In genomic region chr11:124096364-124096763, GRCh38 we compare ENCODE assay signal across 2 cellular contexts.
TF ChIP-seq lines count a peak whose summit lies in the region.

No MANE protein-coding gene starts in this region.

TF ChIP-seq in GM23338, 12 proteins besides CTCF, POLR2A, EP300 and RAD21:
- TF ChIP-seq JUNB (IDR thresholded peaks at IDR 0.05; ENCODE audit: unreplicated experiment): no peak
- no peak for TF ChIP-seq NANOG (IDR thresholded peaks at IDR 0.05; ENCODE audit: borderline replicate concordance)
- no peak for TF ChIP-seq ZNF462 (CRISPR knock-in tag; IDR thresholded peaks at IDR 0.05)
- TF ChIP-seq ZNF114 (CRISPR knock-in tag; IDR thresholded peaks at IDR 0.05): no peak

TF ChIP-seq in K562, 482 proteins besides CTCF, POLR2A, EP300 and RAD21 (continues in another document):
- TF ChIP-seq CBFA2T2 (conservative IDR thresholded peaks at IDR 0.05) (peak; percentile 49), ZNF184 (CRISPR knock-in tag; IDR thresholded peaks at IDR 0.05) (no peak), CCNT2 (IDR thresholded peaks at IDR 0.05; ENCODE audit: borderline replicate concordance, extremely low read depth, insufficient read length, low read depth, low read length) (peak; percentile 38), DDX20 (tag; IDR thresholded peaks at IDR 0.05; ENCODE audit: low read depth) (0 out of 2 replicates have a peak, but pooled peaks have one; percentile 22), NFIC (IDR thresholded peaks at IDR 0.05) (peak; percentile 88), CREM (IDR thresholded peaks at IDR 0.05; ENCODE audit: low read depth) (peak; percentile 53), SMAD4 (CRISPR knock-in tag; conservative IDR thresholded peaks at IDR 0.05) (0 out of 2 replicates have a peak, but pooled peaks have one; percentile 9), BHLHE40 (IDR thresholded peaks at IDR 0.05; ENCODE audit: low read length) (peak; percentile 67), DPF2 (IDR thresholded peaks at IDR 0.05) (peak; percentile 84), ZNF583 (CRISPR knock-in tag; IDR thresholded peaks at IDR 0.05) (peak; percentile 79; the same call in 1 of the 2 replicates), MAFG (tag; conservative IDR thresholded peaks at IDR 0.05) (no peak), TFE3 (CRISPR knock-in tag; IDR thresholded peaks at IDR 0.05) (0 out of 2 replicates have a peak, but pooled peaks have one; percentile 14), ZNF239 (CRISPR knock-in tag; IDR thresholded peaks at IDR 0.05) (peak; percentile 46; the same call in 1 of the 2 replicates), TCF3 (CRISPR knock-in tag; IDR thresholded peaks at IDR 0.05) (peak; percentile 54; the same call in 1 of the 2 replicates), POLR3A (IDR thresholded peaks at IDR 0.05; ENCODE audit: borderline replicate concordance, extremely low read depth, insufficient read depth, insufficient read length) (no peak), ZNF197 (CRISPR knock-in tag; IDR thresholded peaks at IDR 0.05; ENCODE audit: low read depth) (0 out of 2 replicates have a peak, but pooled peaks have one; percentile 69), KDM1A (IDR thresholded peaks at IDR 0.05) (peak in 1 of 2 experiments; percentile 48; a peak in 1 of 4 replicates), FOSL1 (tag; conservative IDR thresholded peaks at IDR 0.05) (peak; percentile 95), ATF3 (IDR thresholded peaks at IDR 0.05) (peak; percentile 40; the same call in 1 of the 2 replicates), ATF3 (CRISPR knock-in tag; conservative IDR thresholded peaks at IDR 0.05) (no peak), ESRRB (CRISPR knock-in tag; IDR thresholded peaks at IDR 0.05; ENCODE audit: borderline replicate concordance) (no peak), HCFC1 (IDR thresholded peaks at IDR 0.05; ENCODE audit: low read depth, low read length) (no peak), NEUROD1 (IDR thresholded peaks at IDR 0.05; ENCODE audit: borderline replicate concordance, low read depth, low read length, partially characterized antibody) (peak; percentile 36), RFX7 (CRISPR knock-in tag; IDR thresholded peaks at IDR 0.05) (0 out of 2 replicates have a peak, but pooled peaks have one; percentile 26), DIDO1 (tag; IDR thresholded peaks at IDR 0.05; ENCODE audit: low read depth) (0 out of 2 replicates have a peak, but pooled peaks have one; percentile 26), CBFA2T3 (IDR thresholded peaks at IDR 0.05) (peak; percentile 73), NFYB (IDR thresholded peaks at IDR 0.05; ENCODE audit: extremely low read depth, insufficient read length) (no peak), ZNF766 (CRISPR knock-in tag; conservative IDR thresholded peaks at IDR 0.05) (0 out of 2 replicates have a peak, but pooled peaks have one; percentile 21), TEAD4 (IDR thresholded peaks at IDR 0.05; ENCODE audit: low read length) (peak; percentile 79), TEAD4 (CRISPR knock-in tag; IDR thresholded peaks at IDR 0.05; ENCODE audit: borderline replicate concordance) (no peak), POU5F1 (IDR thresholded peaks at IDR 0.05; ENCODE audit: borderline replicate concordance, low read depth, low read length, partially characterized antibody) (no peak), PHF21A (IDR thresholded peaks at IDR 0.05; ENCODE audit: borderline replicate concordance, low read depth) (no peak), NCOR1 (IDR thresholded peaks at IDR 0.05) (0 out of 2 replicates have a peak, but pooled peaks have one; percentile 29), GATAD2B (IDR thresholded peaks at IDR 0.05; ENCODE audit: borderline replicate concordance) (peak; percentile 70; the same call in 1 of the 2 replicates), NR2C1 (IDR thresholded peaks at IDR 0.05) (no peak), NR2C1 (tag; IDR thresholded peaks at IDR 0.05) (0 out of 2 replicates have a peak, but pooled peaks have one; percentile 31), RCOR1 (IDR thresholded peaks at IDR 0.05; ENCODE audit: borderline replicate concordance in 1 of 2, low read depth in 2 of 2, low read length in 2 of 2) (peak; percentile 49 to 94; a peak in 2 of 4 replicates), ZNF3 (CRISPR knock-in tag; IDR thresholded peaks at IDR 0.05) (no peak), MYNN (IDR thresholded peaks at IDR 0.05) (peak; percentile 56; the same call in 1 of the 2 replicates), MYNN (CRISPR knock-in tag; IDR thresholded peaks at IDR 0.05) (no peak), SMARCA4 (IDR thresholded peaks at IDR 0.05) (peak; percentile 74; the same call in 1 of the 2 replicates), TAL1 (IDR thresholded peaks at IDR 0.05) (peak; percentile 36; the same call in 1 of the 2 replicates), MAFF (IDR thresholded peaks at IDR 0.05; ENCODE audit: low read length) (0 out of 2 replicates have a peak, but pooled peaks have one; percentile 10), MEF2D (tag; conservative IDR thresholded peaks at IDR 0.05; ENCODE audit: low read depth) (0 out of 2 replicates have a peak, but pooled peaks have one; percentile 47), ARID1B (IDR thresholded peaks at IDR 0.05) (peak; percentile 83), NFATC3 (IDR thresholded peaks at IDR 0.05) (no peak), HMG20B (CRISPR knock-in tag; IDR thresholded peaks at IDR 0.05) (no peak), L3MBTL2 (IDR thresholded peaks at IDR 0.05) (peak; percentile 44; the same call in 1 of the 2 replicates), SMARCE1 (IDR thresholded peaks at IDR 0.05) (peak; percentile 73), JUN (IDR thresholded peaks at IDR 0.05; ENCODE audit: borderline replicate concordance, low read depth, low read length) (peak; percentile 61; the same call in 1 of the 2 replicates), JUN (CRISPR knock-in tag; IDR thresholded peaks at IDR 0.05; ENCODE audit: borderline replicate concordance) (no peak), MYC (IDR thresholded peaks at IDR 0.05; ENCODE audit: low read depth, low read length) (peak; percentile 38; the same call in 1 of the 2 replicates), MYC (CRISPR knock-in tag; IDR thresholded peaks at IDR 0.05; ENCODE audit: borderline replicate concordance, low read depth) (no peak), KLF6 (CRISPR knock-in tag; IDR thresholded peaks at IDR 0.05; ENCODE audit: borderline replicate concordance) (peak; percentile 15; the same call in 1 of the 2 replicates), VEZF1 (CRISPR knock-in tag; IDR thresholded peaks at IDR 0.05) (peak; percentile 32; the same call in 1 of the 2 replicates), TEAD1 (CRISPR knock-in tag; IDR thresholded peaks at IDR 0.05) (0 out of 4 replicates have a peak, but pooled peaks of 1 of the 2 experiments have one; percentile 50), JUND (IDR thresholded peaks at IDR 0.05; ENCODE audit: borderline replicate concordance, low read depth, low read length) (peak; percentile 91), JUND (tag; IDR thresholded peaks at IDR 0.05; ENCODE audit: borderline replicate concordance, low read depth, low read length) (peak; percentile 88; the same call in 2 of the 3 replicates), KLF16 (IDR thresholded peaks at IDR 0.05) (0 out of 2 replicates have a peak, but pooled peaks have one; percentile 39), NELFE (IDR thresholded peaks at IDR 0.05; ENCODE audit: insufficient read depth, insufficient read length) (no peak), ZNF644 (tag; IDR thresholded peaks at IDR 0.05; ENCODE audit: low read depth) (peak; percentile 73; the same call in 1 of the 2 replicates), RNF2 (IDR thresholded peaks at IDR 0.05) (peak; percentile 37; the same call in 1 of the 2 replicates), ZNF175 (CRISPR knock-in tag; IDR thresholded peaks at IDR 0.05; ENCODE audit: low read depth) (peak; percentile 53; the same call in 1 of the 2 replicates), ZNF449 (CRISPR knock-in tag; IDR thresholded peaks at IDR 0.05) (peak; percentile 57; the same call in 1 of the 2 replicates), POLR2AphosphoS5 (IDR thresholded peaks at IDR 0.05; ENCODE audit: control insufficient read depth, insufficient read depth, low read depth, low read length) (peak; percentile 27; the same call in 1 of the 2 replicates), ZBED1 (IDR thresholded peaks at IDR 0.05) (no peak)
- TF ChIP-seq, protein P1, sequence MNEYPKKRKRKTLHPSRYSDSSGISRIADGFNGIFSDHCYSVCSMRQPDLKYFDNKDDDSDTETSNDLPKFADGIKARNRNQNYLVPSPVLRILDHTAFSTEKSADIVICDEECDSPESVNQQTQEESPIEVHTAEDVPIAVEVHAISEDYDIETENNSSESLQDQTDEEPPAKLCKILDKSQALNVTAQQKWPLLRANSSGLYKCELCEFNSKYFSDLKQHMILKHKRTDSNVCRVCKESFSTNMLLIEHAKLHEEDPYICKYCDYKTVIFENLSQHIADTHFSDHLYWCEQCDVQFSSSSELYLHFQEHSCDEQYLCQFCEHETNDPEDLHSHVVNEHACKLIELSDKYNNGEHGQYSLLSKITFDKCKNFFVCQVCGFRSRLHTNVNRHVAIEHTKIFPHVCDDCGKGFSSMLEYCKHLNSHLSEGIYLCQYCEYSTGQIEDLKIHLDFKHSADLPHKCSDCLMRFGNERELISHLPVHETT (CRISPR knock-in tag; conservative IDR thresholded peaks at IDR 0.05 in 1 of 2, IDR thresholded peaks at IDR 0.05 in 1 of 2): peak in 1 of 2 experiments; percentile 66; a peak in 1 of 4 replicates
- TF ChIP-seq, protein P2, sequence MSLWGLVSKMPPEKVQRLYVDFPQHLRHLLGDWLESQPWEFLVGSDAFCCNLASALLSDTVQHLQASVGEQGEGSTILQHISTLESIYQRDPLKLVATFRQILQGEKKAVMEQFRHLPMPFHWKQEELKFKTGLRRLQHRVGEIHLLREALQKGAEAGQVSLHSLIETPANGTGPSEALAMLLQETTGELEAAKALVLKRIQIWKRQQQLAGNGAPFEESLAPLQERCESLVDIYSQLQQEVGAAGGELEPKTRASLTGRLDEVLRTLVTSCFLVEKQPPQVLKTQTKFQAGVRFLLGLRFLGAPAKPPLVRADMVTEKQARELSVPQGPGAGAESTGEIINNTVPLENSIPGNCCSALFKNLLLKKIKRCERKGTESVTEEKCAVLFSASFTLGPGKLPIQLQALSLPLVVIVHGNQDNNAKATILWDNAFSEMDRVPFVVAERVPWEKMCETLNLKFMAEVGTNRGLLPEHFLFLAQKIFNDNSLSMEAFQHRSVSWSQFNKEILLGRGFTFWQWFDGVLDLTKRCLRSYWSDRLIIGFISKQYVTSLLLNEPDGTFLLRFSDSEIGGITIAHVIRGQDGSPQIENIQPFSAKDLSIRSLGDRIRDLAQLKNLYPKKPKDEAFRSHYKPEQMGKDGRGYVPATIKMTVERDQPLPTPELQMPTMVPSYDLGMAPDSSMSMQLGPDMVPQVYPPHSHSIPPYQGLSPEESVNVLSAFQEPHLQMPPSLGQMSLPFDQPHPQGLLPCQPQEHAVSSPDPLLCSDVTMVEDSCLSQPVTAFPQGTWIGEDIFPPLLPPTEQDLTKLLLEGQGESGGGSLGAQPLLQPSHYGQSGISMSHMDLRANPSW (CRISPR knock-in tag; IDR thresholded peaks at IDR 0.05): no peak
- TF ChIP-seq, protein P3, sequence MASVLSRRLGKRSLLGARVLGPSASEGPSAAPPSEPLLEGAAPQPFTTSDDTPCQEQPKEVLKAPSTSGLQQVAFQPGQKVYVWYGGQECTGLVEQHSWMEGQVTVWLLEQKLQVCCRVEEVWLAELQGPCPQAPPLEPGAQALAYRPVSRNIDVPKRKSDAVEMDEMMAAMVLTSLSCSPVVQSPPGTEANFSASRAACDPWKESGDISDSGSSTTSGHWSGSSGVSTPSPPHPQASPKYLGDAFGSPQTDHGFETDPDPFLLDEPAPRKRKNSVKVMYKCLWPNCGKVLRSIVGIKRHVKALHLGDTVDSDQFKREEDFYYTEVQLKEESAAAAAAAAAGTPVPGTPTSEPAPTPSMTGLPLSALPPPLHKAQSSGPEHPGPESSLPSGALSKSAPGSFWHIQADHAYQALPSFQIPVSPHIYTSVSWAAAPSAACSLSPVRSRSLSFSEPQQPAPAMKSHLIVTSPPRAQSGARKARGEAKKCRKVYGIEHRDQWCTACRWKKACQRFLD (CRISPR knock-in tag; IDR thresholded peaks at IDR 0.05): peak; percentile 44; the same call in 1 of the 2 replicates
